In genomic region chr6:144214622-144215401, GRCh38 we compare ENCODE assay signal across 1 cellular context.
TF ChIP-seq lines count a peak whose summit lies in the region.

No MANE protein-coding gene starts in this region.

TF ChIP-seq in HCT116, 20 proteins besides CTCF, POLR2A, EP300 and RAD21 (continued from another document):
- TF ChIP-seq ZFX (IDR thresholded peaks at IDR 0.05) (no peak), ZBTB33 (IDR thresholded peaks at IDR 0.05; ENCODE audit: extremely low read depth, insufficient replicate concordance, low read length) (no peak), ATF3 (IDR thresholded peaks at IDR 0.05) (no peak)
